In the genomic region with DNA sequence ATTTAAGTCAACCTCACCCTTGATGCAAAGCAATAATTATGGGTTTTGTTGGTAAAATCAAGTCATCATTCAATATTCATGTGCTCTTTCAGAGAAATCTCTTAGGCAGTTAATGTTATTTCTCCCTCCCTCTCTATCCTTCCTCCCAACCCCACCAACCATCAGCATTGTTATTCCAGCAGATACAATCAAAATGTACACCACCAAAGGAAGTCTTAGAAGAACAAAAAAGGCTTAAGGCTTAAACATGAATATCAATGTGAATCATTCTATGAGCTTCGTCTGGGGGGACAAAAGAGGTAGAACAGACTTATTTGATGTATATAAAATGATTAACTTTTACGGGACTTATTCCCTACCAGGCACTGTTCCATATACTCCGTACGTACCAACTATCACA, we compare ENCODE assay signal across 36 cellular contexts.
"Had no signal": no experiment of that assay in that cellular context is flagged by ENCODE, and none has a peak within 500 bp of the region (broad histone marks: within the 10 kb centered on the region; RNA-seq: fewer than 3 reads in every experiment).

No MANE protein-coding gene starts in this region.

- H3K36me3 Mint-ChIP-seq: activated CD4-positive, alpha-beta memory T cell treated with anti-CD3 and anti-CD28 coated beads for 36 hours; activated CD8-positive, alpha-beta memory T cell treated with anti-CD3 and anti-CD28 coated beads, Interleukin-2, amount 10 ng/mL, durations not matched to agents 7 days and 5 days; activated naive CD4-positive, alpha-beta T cell treated with anti-CD3 and anti-CD28 coated beads, Interleukin-2, amount 10 ng/mL, durations not matched to agents 7 days and 5 days; activated naive CD4-positive, alpha-beta T cell treated with anti-CD3 and anti-CD28 coated beads, Interleukin-2, amount 50 U/mL, for 24 hours; activated naive CD8-positive, alpha-beta T cell; activated naive CD8-positive, alpha-beta T cell treated with anti-CD3 and anti-CD28 coated beads, Interleukin-2, amount 10 ng/mL, durations not matched to agents 7 days and 5 days had no signal

- H3K27me3 Mint-ChIP-seq: activated naive CD4-positive, alpha-beta T cell treated with anti-CD3 and anti-CD28 coated beads, Interleukin-2, amount 10 ng/mL, durations not matched to agents 7 days and 5 days had no signal

- H3K27ac ChIP-seq: body of pancreas, brain microvascular endothelial cell, breast epithelium, VCaP had no signal

- H3K36me3 ChIP-seq: brain microvascular endothelial cell, breast epithelium had no signal

- FAIRE-seq: astrocyte, TTC549 had no signal

- H3K4me3 ChIP-seq: body of pancreas, breast epithelium had no signal

- ATAC-seq: activated CD8-positive, alpha-beta memory T cell treated with anti-CD3 and anti-CD28 coated beads, Interleukin-2, amount 10 ng/mL, durations not matched to agents 7 days and 5 days; activated CD8-positive, alpha-beta T cell treated with anti-CD3 and anti-CD28 coated beads, Interleukin-2, amount 10 ng/mL, durations not matched to agents 7 days and 5 days; activated naive CD8-positive, alpha-beta T cell treated with anti-CD3 and anti-CD28 coated beads, Interleukin-2, amount 50 U/mL, for 24 hours; body of pancreas had no signal

- DNase-seq: activated B cell treated with CpG ODN at 0.5 μM for 24 hours; activated CD4-positive, alpha-beta memory T cell treated with anti-CD3 and anti-CD28 coated beads for 36 hours; activated CD4-positive, alpha-beta T cell treated with anti-CD3 and anti-CD28 coated beads for 4 hours; activated CD4-positive, alpha-beta T cell treated with anti-CD3 and anti-CD28 coated beads, Interleukin-2, amount 10 ng/mL, durations not matched to agents 24 days and 14 days; activated CD4-positive, alpha-beta T cell treated with anti-CD3 and anti-CD28 coated beads, Interleukin-2, amount 50 U/mL, for 1 hour; activated CD4-positive, alpha-beta T cell treated with anti-CD3 and anti-CD28 coated beads, Interleukin-2, amount 50 U/mL, for 4 hours; activated CD4-positive, CD25-positive, alpha-beta regulatory T cell treated with anti-CD3 and anti-CD28 coated beads, Interleukin-2, amount 50 U/mL, for 72 hours; activated CD8-positive, alpha-beta memory T cell treated with anti-CD3 and anti-CD28 coated beads for 24 hours; activated CD8-positive, alpha-beta memory T cell treated with anti-CD3 and anti-CD28 coated beads, Interleukin-2, amount 10 ng/mL, durations not matched to agents 7 days and 5 days; activated CD8-positive, alpha-beta memory T cell treated with anti-CD3 and anti-CD28 coated beads, Interleukin-2, amount 50 U/mL, for 48 hours; activated CD8-positive, alpha-beta T cell treated with anti-CD3 and anti-CD28 coated beads, Interleukin-2, amount 10 ng/mL, durations not matched to agents 7 days and 5 days; activated effector memory CD4-positive, alpha-beta T cell treated with Interleukin-2 at 50 U/mL for 16 hours; activated gamma-delta T cell; activated naive CD4-positive, alpha-beta T cell treated with anti-CD3 and anti-CD28 coated beads, Interleukin-2, amount 10 ng/mL, durations not matched to agents 7 days and 5 days; activated naive CD4-positive, alpha-beta T cell treated with Interleukin-2 at 50 U/mL for 16 hours; activated naive CD8-positive, alpha-beta T cell treated with anti-CD3 and anti-CD28 coated beads, Interleukin-2, amount 10 ng/mL, durations not matched to agents 7 days and 5 days; activated naive CD8-positive, alpha-beta T cell treated with anti-CD3 and anti-CD28 coated beads, Interleukin-2, amount 50 U/mL, for 24 hours; activated T-cell treated with anti-CD3 and anti-CD28 coated beads, Interleukin-2, amount 50 U/mL, for 24 hours; activated T-cell treated with anti-CD3 and anti-CD28 coated beads, Interleukin-2, amount 50 U/mL, for 48 hours; amygdala; anterior cingulate cortex; body of pancreas; brain microvascular endothelial cell; central memory CD4-positive, alpha-beta T cell; T-helper 1 cell; T-helper 2 cell; T-helper 9 cell had no signal

- H3K4me3 Mint-ChIP-seq: activated B cell treated with CpG ODN at 0.5 μM for 24 hours; activated CD4-positive, alpha-beta memory T cell treated with anti-CD3 and anti-CD28 coated beads for 36 hours; activated CD4-positive, alpha-beta T cell treated with anti-CD3 and anti-CD28 coated beads, Interleukin-2, amount 10 ng/mL, durations not matched to agents 24 days and 14 days; activated CD8-positive, alpha-beta memory T cell treated with anti-CD3 and anti-CD28 coated beads, Interleukin-2, amount 10 ng/mL, durations not matched to agents 7 days and 5 days; activated CD8-positive, alpha-beta T cell treated with anti-CD3 and anti-CD28 coated beads, Interleukin-2, amount 10 ng/mL, durations not matched to agents 7 days and 5 days; activated naive CD4-positive, alpha-beta T cell treated with anti-CD3 and anti-CD28 coated beads, Interleukin-2, amount 10 ng/mL, durations not matched to agents 7 days and 5 days; activated naive CD4-positive, alpha-beta T cell treated with anti-CD3 and anti-CD28 coated beads, Interleukin-2, amount 50 U/mL, for 24 hours; activated naive CD8-positive, alpha-beta T cell; activated naive CD8-positive, alpha-beta T cell treated with anti-CD3 and anti-CD28 coated beads, Interleukin-2, amount 10 ng/mL, durations not matched to agents 7 days and 5 days; activated naive CD8-positive, alpha-beta T cell treated with anti-CD3 and anti-CD28 coated beads, Interleukin-2, amount 50 U/mL, for 24 hours; activated T-cell treated with anti-CD3 and anti-CD28 coated beads, Interleukin-2, amount 50 U/mL, for 24 hours; T-helper 1 cell treated with Interleukin-12 subunit alpha and Interleukin-12 subunit beta and Interleukin-4 antibody, amounts not matched to agents 30 μg/mL and 1 μg/mL, for 36 hours; T-helper 2 cell treated with Interferon-gamma antibody and Interleukin-4, amounts not matched to agents 5 μg/mL and 100 μg/mL, for 36 hours had no signal

- H3K9me3 ChIP-seq: body of pancreas, breast epithelium had no signal

- H3K9me3 Mint-ChIP-seq: activated B cell treated with CpG ODN at 0.5 μM for 24 hours; activated CD4-positive, alpha-beta memory T cell treated with anti-CD3 and anti-CD28 coated beads for 36 hours; activated CD4-positive, alpha-beta T cell treated with anti-CD3 and anti-CD28 coated beads, Interleukin-2, amount 10 ng/mL, durations not matched to agents 24 days and 14 days; activated naive CD4-positive, alpha-beta T cell treated with anti-CD3 and anti-CD28 coated beads, Interleukin-2, amount 10 ng/mL, durations not matched to agents 7 days and 5 days; activated naive CD4-positive, alpha-beta T cell treated with anti-CD3 and anti-CD28 coated beads, Interleukin-2, amount 50 U/mL, for 24 hours; activated naive CD8-positive, alpha-beta T cell treated with anti-CD3 and anti-CD28 coated beads, Interleukin-2, amount 10 ng/mL, durations not matched to agents 7 days and 5 days; activated naive CD8-positive, alpha-beta T cell treated with anti-CD3 and anti-CD28 coated beads, Interleukin-2, amount 50 U/mL, for 24 hours; activated T-cell treated with anti-CD3 and anti-CD28 coated beads, Interleukin-2, amount 50 U/mL, for 24 hours; activated T-helper 2 cell treated with anti-CD3 and anti-CD28 coated beads, Interferon-gamma antibody, Interleukin-2, Interleukin-4, amounts not matched to agents 10 μg/mL and 5 μg/mL and 100 μg/mL, durations not matched to agents 14 hours and 24 hours and 36 hours; T-helper 1 cell treated with Interleukin-12 subunit alpha and Interleukin-12 subunit beta and Interleukin-4 antibody, amounts not matched to agents 30 μg/mL and 1 μg/mL, for 36 hours; T-helper 2 cell treated with Interferon-gamma antibody and Interleukin-4, amounts not matched to agents 5 μg/mL and 100 μg/mL, for 36 hours had no signal

- H3K4me1 ChIP-seq: body of pancreas, breast epithelium had no signal

- H3K4me1 Mint-ChIP-seq: activated B cell treated with CpG ODN at 0.5 μM for 24 hours; activated CD4-positive, alpha-beta T cell treated with anti-CD3 and anti-CD28 coated beads, Interleukin-2, amount 10 ng/mL, durations not matched to agents 24 days and 14 days; activated CD8-positive, alpha-beta memory T cell treated with anti-CD3 and anti-CD28 coated beads, Interleukin-2, amount 10 ng/mL, durations not matched to agents 7 days and 5 days; activated naive CD4-positive, alpha-beta T cell treated with anti-CD3 and anti-CD28 coated beads, Interleukin-2, amount 10 ng/mL, durations not matched to agents 7 days and 5 days; activated naive CD4-positive, alpha-beta T cell treated with anti-CD3 and anti-CD28 coated beads, Interleukin-2, amount 50 U/mL, for 24 hours; activated naive CD8-positive, alpha-beta T cell treated with anti-CD3 and anti-CD28 coated beads, Interleukin-2, amount 10 ng/mL, durations not matched to agents 7 days and 5 days; activated naive CD8-positive, alpha-beta T cell treated with anti-CD3 and anti-CD28 coated beads, Interleukin-2, amount 50 U/mL, for 24 hours had no signal

- H3K27ac Mint-ChIP-seq: activated B cell treated with CpG ODN at 0.5 μM for 24 hours; activated CD4-positive, alpha-beta memory T cell treated with anti-CD3 and anti-CD28 coated beads for 36 hours; activated CD4-positive, alpha-beta T cell treated with anti-CD3 and anti-CD28 coated beads, Interleukin-2, amount 10 ng/mL, durations not matched to agents 24 days and 14 days; activated CD8-positive, alpha-beta memory T cell treated with anti-CD3 and anti-CD28 coated beads, Interleukin-2, amount 10 ng/mL, durations not matched to agents 7 days and 5 days; activated CD8-positive, alpha-beta T cell treated with anti-CD3 and anti-CD28 coated beads, Interleukin-2, amount 10 ng/mL, durations not matched to agents 7 days and 5 days; activated naive CD4-positive, alpha-beta T cell treated with anti-CD3 and anti-CD28 coated beads, Interleukin-2, amount 10 ng/mL, durations not matched to agents 7 days and 5 days; activated naive CD4-positive, alpha-beta T cell treated with anti-CD3 and anti-CD28 coated beads, Interleukin-2, amount 50 U/mL, for 24 hours; activated naive CD8-positive, alpha-beta T cell; activated naive CD8-positive, alpha-beta T cell treated with anti-CD3 and anti-CD28 coated beads, Interleukin-2, amount 10 ng/mL, durations not matched to agents 7 days and 5 days; activated naive CD8-positive, alpha-beta T cell treated with anti-CD3 and anti-CD28 coated beads, Interleukin-2, amount 50 U/mL, for 24 hours; activated T-cell treated with anti-CD3 and anti-CD28 coated beads, Interleukin-2, amount 50 U/mL, for 24 hours; activated T-helper 2 cell treated with anti-CD3 and anti-CD28 coated beads, Interferon-gamma antibody, Interleukin-2, Interleukin-4, amounts not matched to agents 10 μg/mL and 5 μg/mL and 100 μg/mL, durations not matched to agents 14 hours and 24 hours and 36 hours; T-helper 1 cell treated with Interleukin-12 subunit alpha and Interleukin-12 subunit beta and Interleukin-4 antibody, amounts not matched to agents 30 μg/mL and 1 μg/mL, for 36 hours; T-helper 2 cell treated with Interferon-gamma antibody and Interleukin-4, amounts not matched to agents 5 μg/mL and 100 μg/mL, for 36 hours had no signal

- H3K27me3 ChIP-seq: body of pancreas, brain microvascular endothelial cell, breast epithelium had no signal
